In genomic region chr16:88688013-88688778, GRCh38 we compare ENCODE assay signal across 13 cellular contexts. TPM values are rescaled to one million over a fixed set of nuclear protein-coding genes. Genes with fewer than 3 reads are reported as not detected.
DNase-seq lines count a peak whose midpoint lies in the region; ATAC-seq and TF ChIP-seq lines count a peak whose summit lies in the region.
"Had no signal": no experiment of that assay in that cellular context is flagged by ENCODE, and none has a peak within 500 bp of the region (broad histone marks: within the 10 kb centered on the region; RNA-seq: fewer than 3 reads in every experiment).

No MANE protein-coding gene starts in this region.

- H3K27ac ChIP-seq in endodermal cell (ENCODE audit: low read depth, low read length) (no peak overlapping the region), gastrocnemius medialis (peak overlapping the region; percentile 82 to 96 (median 88)), vagina (no peak overlapping the region)

- DNase-seq in NCI-H2081 (lab: John Stamatoyannopoulos, UW) (peak; percentile 54 to 69), NCI-H2081 treated with DMSO at 0.1 percent for 48 hours (lab: John Stamatoyannopoulos, UW) (no peak), NCI-H2196 (lab: John Stamatoyannopoulos, UW; ENCODE audit: unreplicated experiment) (peak; percentile 61), endodermal cell (peak; percentile 83), gastrocnemius medialis (peak; percentile 61 to 80), vagina (ENCODE audit: extremely low spot score in 2 of 2) (no peak), endothelial cell (ENCODE audit: low spot score) (no peak)
- DNase-seq: activated gamma-delta T cell, MV-4-11 had no signal

- peaks cover 10% of the 10 kb centered on the region for H3K4me1 Mint-ChIP-seq in endodermal cell
- no peaks in the 10 kb centered on the region for H3K4me1 Mint-ChIP-seq in endothelial cell (ENCODE audit: unreplicated experiment)

- H3K9me3 Mint-ChIP-seq in endodermal cell (no peaks in the 10 kb centered on the region), endothelial cell (ENCODE audit: unreplicated experiment) (no peaks in the 10 kb centered on the region)

- H3K27me3 ChIP-seq in endodermal cell (ENCODE audit: control insufficient read depth, insufficient read depth, low read length, poor library complexity, severe bottlenecking) (peaks cover 35% of the 10 kb centered on the region), gastrocnemius medialis (no peaks in the 10 kb centered on the region), vagina (no peaks in the 10 kb centered on the region)

- H3K9me3 ChIP-seq in endodermal cell (ENCODE audit: control insufficient read depth, low read length) = no peaks in the 10 kb centered on the region
- H3K9me3 ChIP-seq in gastrocnemius medialis = no peaks in the 10 kb centered on the region
- no peaks in the 10 kb centered on the region for H3K9me3 ChIP-seq in vagina

- no peak for TF ChIP-seq CTCF in endodermal cell (conservative IDR thresholded peaks at IDR 0.05)
- TF ChIP-seq CTCF in gastrocnemius medialis (IDR thresholded peaks at IDR 0.05 in 4 of 5, conservative IDR thresholded peaks at IDR 0.05 in 1 of 5) = no peak
- TF ChIP-seq CTCF in vagina (IDR thresholded peaks at IDR 0.05) = no peak
- no peak for TF ChIP-seq CTCF in endothelial cell (IDR thresholded peaks at IDR 0.05; ENCODE audit: unreplicated experiment)

- H3K4me1 ChIP-seq in endodermal cell (ENCODE audit: control insufficient read depth, insufficient read depth, low read length) (no peaks in the 10 kb centered on the region), gastrocnemius medialis (peaks cover 16 to 31% of the 10 kb centered on the region in 2 donors), vagina (peaks cover 24% of the 10 kb centered on the region)

- ATAC-seq in gastrocnemius medialis (peak; percentile 78 to 82), GM21423 (IDR thresholded peaks at IDR 0.05; ENCODE audit: unreplicated experiment) (no peak)

- peak; percentile 32 to 33 for TF ChIP-seq POLR2A in gastrocnemius medialis (IDR thresholded peaks at IDR 0.05)
- TF ChIP-seq POLR2A in vagina (IDR thresholded peaks at IDR 0.05) = no peak

- WGBS in endodermal cell (ENCODE audit: insufficient coverage in 1 of 2, insufficient read length in 1 of 2), 2 experiments = 51 to 57% methylated on average over 21 to 28 of the region's 28 CpGs

- H3K36me3 Mint-ChIP-seq in endodermal cell (ENCODE audit: low read depth) (no peaks in the 10 kb centered on the region), endothelial cell (ENCODE audit: low read depth, unreplicated experiment) (no peaks in the 10 kb centered on the region)

- in situ Hi-C loops in gastrocnemius medialis (cut with MboI; ENCODE audit: low sequenced_read_pairs in 4 of 4) = no loop called here

- no peak overlapping the region for H3K9ac ChIP-seq in endodermal cell (ENCODE audit: extremely low read depth, low read length, poor library complexity, severe bottlenecking)

- no peak overlapping the region for H3K4me3 ChIP-seq in endodermal cell (ENCODE audit: low read length)
- no peak overlapping the region for H3K4me3 ChIP-seq in gastrocnemius medialis
- H3K4me3 ChIP-seq in vagina = no peak overlapping the region
- H3K4me3 ChIP-seq: dorsolateral prefrontal cortex had no signal

- H3K36me3 ChIP-seq in endodermal cell (ENCODE audit: control insufficient read depth, insufficient read depth, low read length) (no peaks in the 10 kb centered on the region), gastrocnemius medialis (no peaks in the 10 kb centered on the region), vagina (no peaks in the 10 kb centered on the region)

- H3K4me3 Mint-ChIP-seq in endodermal cell = peak overlapping the region; percentile 28
- no peak overlapping the region for H3K4me3 Mint-ChIP-seq in endothelial cell (ENCODE audit: unreplicated experiment)

- intact Hi-C loops in gastrocnemius medialis (cut with DNase I; ENCODE audit: low total_unique reads) = no loop called here
- intact Hi-C loops in vagina (cut with DNase I) = loop anchor here (10.0 kb wide), 1 partner anchor 57 kb away; no protein-coding TSS in a partner anchor

- H3K27ac Mint-ChIP-seq in endodermal cell = no peak overlapping the region
- no peak overlapping the region for H3K27ac Mint-ChIP-seq in endothelial cell (ENCODE audit: unreplicated experiment)

- peaks cover 40% of the 10 kb centered on the region for H3K27me3 Mint-ChIP-seq in endodermal cell (ENCODE audit: insufficient read depth)
- peaks cover 17% of the 10 kb centered on the region for H3K27me3 Mint-ChIP-seq in endothelial cell (ENCODE audit: unreplicated experiment)

RNA-seq across cellular contexts. Expression of gene SNAI3, which starts 1.9 kb away (rescaled TPM):
- 1 to 10 TPM in 1 of 2 donors, under 1 TPM in 1; 0.77 to 2.1 TPM for total RNA-seq in endodermal cell
- 0.75 TPM for polyA plus RNA-seq in endodermal cell (2013, experiment 1 of 2)
- 0.46 TPM for polyA plus RNA-seq in endodermal cell (2013, experiment 2 of 2)
- total RNA-seq in gastrocnemius medialis = 1 to 10 TPM; 1.2 to 2.2 (median 1.6) TPM
- total RNA-seq in vagina = not detected
- 2.6 TPM for total RNA-seq in endothelial cell (ENCODE audit: unreplicated experiment)
- total RNA-seq: urinary bladder had no signal
- polyA plus RNA-seq: neural cell had no signal

RNA-seq across cellular contexts. Expression of gene RNF166, which starts 18.0 kb away (rescaled TPM):
- 10 to 100 TPM; 24.2 to 27.2 TPM for total RNA-seq in endodermal cell
- polyA plus RNA-seq in endodermal cell (2013, experiment 1 of 2) = 37.1 TPM
- 29.8 TPM for polyA plus RNA-seq in endodermal cell (2013, experiment 2 of 2)
- total RNA-seq in gastrocnemius medialis = 10 to 100 TPM; 22.9 to 32.5 (median 26.1) TPM
- 26.5 TPM for total RNA-seq in vagina
- total RNA-seq in endothelial cell (ENCODE audit: unreplicated experiment) = 74.2 TPM

RNA-seq across cellular contexts. Expression of gene CTU2, which starts 18.1 kb away (rescaled TPM):
- total RNA-seq in endodermal cell (10 to 100 TPM; 16.7 to 24.3 TPM), gastrocnemius medialis (10 to 100 TPM; 11.1 to 17.7 (median 14.1) TPM), vagina (7.9 TPM), endothelial cell (ENCODE audit: unreplicated experiment) (20.8 TPM)
- polyA plus RNA-seq in endodermal cell (2013, experiment 1 of 2) = 20.6 TPM
- 14.3 TPM for polyA plus RNA-seq in endodermal cell (2013, experiment 2 of 2)

RNA-seq across cellular contexts. Expression of gene MVD, which starts 25.3 kb away (rescaled TPM):
- total RNA-seq in endodermal cell = 10 to 100 TPM; 79.8 to 81.4 TPM
- 111 TPM for polyA plus RNA-seq in endodermal cell (2013, experiment 1 of 2)
- polyA plus RNA-seq in endodermal cell (2013, experiment 2 of 2) = 106 TPM
- 10 to 100 TPM in 3 of 4 donors, 1 to 10 TPM in 1; 9.0 to 16.3 (median 13.4) TPM for total RNA-seq in gastrocnemius medialis
- 33.1 TPM for total RNA-seq in vagina
- 123 TPM for total RNA-seq in endothelial cell (ENCODE audit: unreplicated experiment)

RNA-seq across cellular contexts. Expression of gene CYBA, which starts 37.3 kb away (rescaled TPM):
- total RNA-seq in endodermal cell (100 to 1,000 TPM; 188 to 220 TPM), gastrocnemius medialis (10 to 100 TPM in 3 of 4 donors, 1 to 10 TPM in 1; 5.1 to 33.2 (median 28.7) TPM), vagina (188 TPM), endothelial cell (ENCODE audit: unreplicated experiment) (140 TPM)
- 63.0 TPM for polyA plus RNA-seq in endodermal cell (2013, experiment 1 of 2)
- 54.6 TPM for polyA plus RNA-seq in endodermal cell (2013, experiment 2 of 2)

Comparison
In these comparisons a context has a peak if more than half of its experiments do, and no peak if none do; other contexts are left out.
1. DNase-seq: peak in NCI-H2081 (2 of 2), NCI-H2196 (single experiment), endodermal cell (single experiment) and gastrocnemius medialis (2 of 2); none in NCI-H2081 treated with DMSO at 0.1 percent for 48 hours (single experiment), vagina (0 of 2) and endothelial cell (single experiment).
2. H3K27ac ChIP-seq: peak in gastrocnemius medialis (4 of 4); none in endodermal cell (single experiment) and vagina (single experiment).
3. POLR2A ChIP-seq: peak in gastrocnemius medialis (2 of 2); none in vagina (0 of 2).